In the genomic region with DNA sequence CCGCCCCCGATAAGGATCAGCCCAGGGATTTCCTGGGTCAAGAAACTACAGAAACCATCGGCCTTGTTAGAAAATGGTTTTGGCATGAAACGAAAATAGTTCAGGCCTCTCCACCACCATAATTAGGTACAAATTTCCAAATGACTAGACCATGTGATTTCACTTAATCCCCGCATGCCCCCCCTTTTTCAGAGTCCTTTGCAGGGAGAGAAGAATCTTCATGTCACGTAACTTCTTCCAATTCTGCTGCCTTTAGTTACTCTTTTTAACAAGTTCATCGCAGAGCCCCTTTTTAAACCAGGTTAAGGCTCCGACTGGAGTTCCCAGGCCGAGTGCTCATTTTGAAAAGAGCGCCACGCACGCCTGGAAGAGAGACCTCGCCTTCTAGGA, we compare ENCODE assay signal across 11 cellular contexts. TPM values are rescaled to one million over a fixed set of nuclear protein-coding genes. Genes with fewer than 3 reads are reported as not detected.
DNase-seq lines count a peak whose midpoint lies in the region; ATAC-seq and TF ChIP-seq lines count a peak whose summit lies in the region.
"Had no signal": no experiment of that assay in that cellular context is flagged by ENCODE, and none has a peak within 500 bp of the region (broad histone marks: within the 10 kb centered on the region; RNA-seq: fewer than 3 reads in every experiment).

No MANE protein-coding gene starts in this region.

- intact Hi-C loops in left ventricle myocardium superior (cut with micrococcal nuclease): no loop called here
- intact Hi-C loops in activated T-helper 2 cell treated with anti-CD3 and anti-CD28 coated beads, Interferon-gamma antibody, Interleukin-2, Interleukin-4, amounts not matched to agents 10 μg/mL and 5 μg/mL and 100 μg/mL, durations not matched to agents 14 hours and 24 hours and 36 hours (cut with micrococcal nuclease): loop anchor here (5.0 to 10.0 kb wide), 2 partner anchors 151 to 716 kb away; partner anchors contain the start of gene UNCX

- H3K27me3 ChIP-seq in cardiac muscle cell: peaks cover 20% of the 10 kb centered on the region
- H3K27me3 ChIP-seq in upper lobe of left lung: peaks cover 0 to 25% (median 8%) of the 10 kb centered on the region in 4 donors

- TF ChIP-seq EP300 in upper lobe of left lung (IDR thresholded peaks at IDR 0.05): no peak

- no peak for TF ChIP-seq POLR2A in upper lobe of left lung (IDR thresholded peaks at IDR 0.05)

- peaks cover 13% of the 10 kb centered on the region for H3K27me3 Mint-ChIP-seq in mesothelial cell of epicardium (ENCODE audit: low read depth)
- peaks cover 11 to 27% of the 10 kb centered on the region in 2 donors for H3K27me3 Mint-ChIP-seq in stimulated activated naive B cell treated with anti-CD40 and anti-IgM and Interleukin-4, amounts not matched to agents 10 μg/mL and 1 μg/mL and 100 μg/mL, for 72 hours
- H3K27me3 Mint-ChIP-seq in activated T-helper 2 cell treated with anti-CD3 and anti-CD28 coated beads, Interferon-gamma antibody, Interleukin-2, Interleukin-4, amounts not matched to agents 10 μg/mL and 5 μg/mL and 100 μg/mL, durations not matched to agents 14 hours and 24 hours and 36 hours (ENCODE audit: low read depth): peaks cover 32% of the 10 kb centered on the region

- DNase-seq in cardiac muscle cell (ENCODE audit: low read depth in 1 of 2, low spot score in 1 of 2) (no peak), left ventricle myocardium superior (no peak), coronary artery (ENCODE audit: low spot score) (no peak), mesothelial cell of epicardium (ENCODE audit: low spot score in 2 of 2, unreplicated experiment in 2 of 2) (no peak), upper lobe of left lung (no peak), LoVo (ENCODE audit: low spot score) (no peak)
- DNase-seq in stimulated activated naive B cell treated with anti-CD40 and anti-IgM and Interleukin-4, amounts not matched to agents 10 μg/mL and 1 μg/mL and 100 μg/mL, for 72 hours: no peak
- no peak for DNase-seq in activated T-helper 2 cell treated with anti-CD3 and anti-CD28 coated beads, Interferon-gamma antibody, Interleukin-2, Interleukin-4, amounts not matched to agents 10 μg/mL and 5 μg/mL and 100 μg/mL, durations not matched to agents 14 hours and 24 hours and 36 hours (ENCODE audit: low spot score)
- DNase-seq: activated CD4-positive, alpha-beta T cell treated with anti-CD3 and anti-CD28 coated beads for 36 hours; NCI-H1092 had no signal

- peaks cover 12% of the 10 kb centered on the region for H3K4me1 ChIP-seq in cardiac muscle cell (ENCODE audit: low read depth)
- peaks cover 35 to 90% (median 59%) of the 10 kb centered on the region in 4 donors for H3K4me1 ChIP-seq in upper lobe of left lung

- H3K4me3 Mint-ChIP-seq in mesothelial cell of epicardium: peak overlapping the region; percentile 54
- peak overlapping the region in 1 of 2 donors; percentile 22 for H3K4me3 Mint-ChIP-seq in stimulated activated naive B cell treated with anti-CD40 and anti-IgM and Interleukin-4, amounts not matched to agents 10 μg/mL and 1 μg/mL and 100 μg/mL, for 72 hours
- no peak overlapping the region for H3K4me3 Mint-ChIP-seq in activated T-helper 2 cell treated with anti-CD3 and anti-CD28 coated beads, Interferon-gamma antibody, Interleukin-2, Interleukin-4, amounts not matched to agents 10 μg/mL and 5 μg/mL and 100 μg/mL, durations not matched to agents 14 hours and 24 hours and 36 hours (ENCODE audit: low read depth)
- H3K4me3 Mint-ChIP-seq: activated CD4-positive, alpha-beta T cell treated with anti-CD3 and anti-CD28 coated beads for 36 hours had no signal

- H3K9me3 Mint-ChIP-seq in mesothelial cell of epicardium: no peaks in the 10 kb centered on the region
- no peaks in the 10 kb centered on the region for H3K9me3 Mint-ChIP-seq in stimulated activated naive B cell treated with anti-CD40 and anti-IgM and Interleukin-4, amounts not matched to agents 10 μg/mL and 1 μg/mL and 100 μg/mL, for 72 hours
- H3K9me3 Mint-ChIP-seq in activated T-helper 2 cell treated with anti-CD3 and anti-CD28 coated beads, Interferon-gamma antibody, Interleukin-2, Interleukin-4, amounts not matched to agents 10 μg/mL and 5 μg/mL and 100 μg/mL, durations not matched to agents 14 hours and 24 hours and 36 hours: no peaks in the 10 kb centered on the region

- peak overlapping the region; percentile 55 for H3K4me3 ChIP-seq in cardiac muscle cell
- H3K4me3 ChIP-seq in coronary artery: peak overlapping the region; percentile 90
- peak overlapping the region in 3 of 4 donors; percentile 70 to 85 (median 78) for H3K4me3 ChIP-seq in upper lobe of left lung

- no peaks in the 10 kb centered on the region for H3K36me3 ChIP-seq in cardiac muscle cell
- H3K36me3 ChIP-seq in upper lobe of left lung: peaks cover 0 to 10% (median 3%) of the 10 kb centered on the region in 4 donors

- H3K27ac Mint-ChIP-seq in mesothelial cell of epicardium: peak overlapping the region; percentile 85
- H3K27ac Mint-ChIP-seq in stimulated activated naive B cell treated with anti-CD40 and anti-IgM and Interleukin-4, amounts not matched to agents 10 μg/mL and 1 μg/mL and 100 μg/mL, for 72 hours: no peak overlapping the region
- no peak overlapping the region for H3K27ac Mint-ChIP-seq in activated T-helper 2 cell treated with anti-CD3 and anti-CD28 coated beads, Interferon-gamma antibody, Interleukin-2, Interleukin-4, amounts not matched to agents 10 μg/mL and 5 μg/mL and 100 μg/mL, durations not matched to agents 14 hours and 24 hours and 36 hours
- H3K27ac Mint-ChIP-seq: activated CD4-positive, alpha-beta T cell treated with anti-CD3 and anti-CD28 coated beads for 36 hours had no signal

- WGBS in upper lobe of left lung, 2 donors: 34 to 41% methylated on average over 13 of the region's 13 CpGs

- no peaks in the 10 kb centered on the region for H3K36me3 Mint-ChIP-seq in mesothelial cell of epicardium
- peaks cover 6 to 18% of the 10 kb centered on the region in 2 donors for H3K36me3 Mint-ChIP-seq in stimulated activated naive B cell treated with anti-CD40 and anti-IgM and Interleukin-4, amounts not matched to agents 10 μg/mL and 1 μg/mL and 100 μg/mL, for 72 hours
- no peaks in the 10 kb centered on the region for H3K36me3 Mint-ChIP-seq in activated T-helper 2 cell treated with anti-CD3 and anti-CD28 coated beads, Interferon-gamma antibody, Interleukin-2, Interleukin-4, amounts not matched to agents 10 μg/mL and 5 μg/mL and 100 μg/mL, durations not matched to agents 14 hours and 24 hours and 36 hours (ENCODE audit: low read depth)

- H3K9me3 ChIP-seq in cardiac muscle cell (ENCODE audit: low read depth) (no peaks in the 10 kb centered on the region), upper lobe of left lung (no peaks in the 10 kb centered on the region)

- TF ChIP-seq CTCF in cardiac muscle cell (IDR thresholded peaks at IDR 0.05; ENCODE audit: low read depth, low read length): no peak
- TF ChIP-seq CTCF in coronary artery (IDR thresholded peaks at IDR 0.05): no peak
- no peak for TF ChIP-seq CTCF in mesothelial cell of epicardium (IDR thresholded peaks at IDR 0.05; ENCODE audit: unreplicated experiment)
- TF ChIP-seq CTCF in upper lobe of left lung (IDR thresholded peaks at IDR 0.05): no peak

- H3K27ac ChIP-seq in cardiac muscle cell: peak overlapping the region; percentile 37
- H3K27ac ChIP-seq in coronary artery: peak overlapping the region; percentile 95 to 100
- peak overlapping the region; percentile 57 to 91 (median 76) for H3K27ac ChIP-seq in upper lobe of left lung

- peaks cover 39% of the 10 kb centered on the region for H3K4me1 Mint-ChIP-seq in mesothelial cell of epicardium
- H3K4me1 Mint-ChIP-seq in stimulated activated naive B cell treated with anti-CD40 and anti-IgM and Interleukin-4, amounts not matched to agents 10 μg/mL and 1 μg/mL and 100 μg/mL, for 72 hours: peaks cover 8 to 15% of the 10 kb centered on the region in 2 donors
- peaks cover 8% of the 10 kb centered on the region for H3K4me1 Mint-ChIP-seq in activated T-helper 2 cell treated with anti-CD3 and anti-CD28 coated beads, Interferon-gamma antibody, Interleukin-2, Interleukin-4, amounts not matched to agents 10 μg/mL and 5 μg/mL and 100 μg/mL, durations not matched to agents 14 hours and 24 hours and 36 hours (ENCODE audit: low read depth)

- no peak for ATAC-seq in left ventricle myocardium superior
- ATAC-seq in upper lobe of left lung (ENCODE audit: low FRiP score in 2 of 2): no peak
- ATAC-seq in stimulated activated naive B cell treated with anti-CD40 and anti-IgM and Interleukin-4, amounts not matched to agents 10 μg/mL and 1 μg/mL and 100 μg/mL, for 72 hours (replicated peaks): no peak
- ATAC-seq: activated CD4-positive, alpha-beta T cell treated with anti-CD3 and anti-CD28 coated beads for 36 hours had no signal

RNA-seq across cellular contexts. Expression of gene PDGFA, which starts 3.4 kb away (rescaled TPM):
- total RNA-seq in cardiac muscle cell (22.0 and 25.6 TPM in 2 replicates), left ventricle myocardium superior (32.7 TPM), mesothelial cell of epicardium (74.0 to 78.8 TPM (median 75.3 TPM) in 3 replicates), upper lobe of left lung (10 to 100 TPM; 23.0 to 73.3 (median 44.6) TPM)
- polyA plus RNA-seq in cardiac muscle cell: 6.5 and 7.7 TPM in 2 replicates
- total RNA-seq in activated T-helper 2 cell treated with anti-CD3 and anti-CD28 coated beads, Interferon-gamma antibody, Interleukin-2, Interleukin-4, amounts not matched to agents 10 μg/mL and 5 μg/mL and 100 μg/mL, durations not matched to agents 14 hours and 24 hours and 36 hours: 10.6 and 11.9 TPM in 2 replicates
- total RNA-seq: OCI-LY7 had no signal

Comparison
In these comparisons a context has a peak if more than half of its experiments do, and no peak if none do; other contexts are left out.
1. H3K27ac ChIP-seq: peak in every context shown above with its lines; median percentile 98 in coronary artery; 76 in upper lobe of left lung; 37 in cardiac muscle cell.